ENCODE assay signal across 1 cellular context in genomic region chr14:79584679-79585078, GRCh38.
TF ChIP-seq lines count a peak whose summit lies in the region.

No MANE protein-coding gene starts in this region.

TF ChIP-seq in SK-N-SH, 30 proteins besides CTCF, POLR2A, EP300 and RAD21 (continued from another document):
- 0 out of 2 replicates have a peak, but pooled peaks have one; percentile 54 for TF ChIP-seq ZBTB33 (IDR thresholded peaks at IDR 0.05; ENCODE audit: borderline replicate concordance, low read depth)
- TF ChIP-seq MAX (IDR thresholded peaks at IDR 0.05; ENCODE audit: low read depth) = peak; percentile 89
- peak; percentile 66 for TF ChIP-seq TCF12 (IDR thresholded peaks at IDR 0.05)
- TF ChIP-seq CHD2 (IDR thresholded peaks at IDR 0.05; ENCODE audit: low read length, partially characterized antibody) = no peak
- no peak for TF ChIP-seq NRF1 (IDR thresholded peaks at IDR 0.05; ENCODE audit: low read depth, low read length)
- no peak for TF ChIP-seq GABPA (IDR thresholded peaks at IDR 0.05; ENCODE audit: low read depth)
- no peak for TF ChIP-seq FOXJ3 (CRISPR knock-in tag; IDR thresholded peaks at IDR 0.05)
- no peak for TF ChIP-seq SMC3 (IDR thresholded peaks at IDR 0.05; ENCODE audit: low read depth, low read length)
- TF ChIP-seq ELF1 (IDR thresholded peaks at IDR 0.05) = no peak
- TF ChIP-seq RXRA (IDR thresholded peaks at IDR 0.05; ENCODE audit: borderline replicate concordance, low read depth) = no peak
- TF ChIP-seq RCOR1 (IDR thresholded peaks at IDR 0.05; ENCODE audit: low read length) = no peak
- TF ChIP-seq USF1 (IDR thresholded peaks at IDR 0.05; ENCODE audit: borderline replicate concordance, low read depth) = no peak
- no peak for TF ChIP-seq TAF1 (IDR thresholded peaks at IDR 0.05; ENCODE audit: borderline replicate concordance, low read depth, low read length)
- peak; percentile 47; the same call in 1 of the 2 replicates for TF ChIP-seq TEAD4 (IDR thresholded peaks at IDR 0.05; ENCODE audit: borderline replicate concordance, insufficient read depth)
- no peak for TF ChIP-seq MXI1 (IDR thresholded peaks at IDR 0.05; ENCODE audit: low read depth, low read length)
TF ChIP-seq in SK-N-SH: peak in this region for 7.
